ENCODE assay signal across 7 cellular contexts in genomic region chr17:77437017-77437416, GRCh38.
DNase-seq lines count a peak whose midpoint lies in the region; ATAC-seq and TF ChIP-seq lines count a peak whose summit lies in the region.

No MANE protein-coding gene starts in this region.

- peaks cover 0 to 5% of the 10 kb centered on the region in 2 experiments; a peak in 1 of 3 replicates for H3K36me3 ChIP-seq in HEK293 (ENCODE audit: control insufficient read depth in 2 of 2, insufficient read depth in 1 of 2, low read length in 2 of 2)
- peaks cover 29% of the 10 kb centered on the region for H3K36me3 ChIP-seq in NT2/D1 (ENCODE audit: insufficient read depth, insufficient read length, low read length)
- no peaks in the 10 kb centered on the region for H3K36me3 ChIP-seq in effector memory CD4-positive, alpha-beta T cell (ENCODE audit: control insufficient read depth, insufficient read depth, low read length)

- DNase-seq in NT2/D1 (ENCODE audit: low read depth, low spot score) (no peak), pons (ENCODE audit: low spot score) (peak; percentile 52), ureter (ENCODE audit: low spot score) (no peak)
- no peak for DNase-seq in effector memory CD4-positive, alpha-beta T cell

- H3K4me3 ChIP-seq in HEK293 (ENCODE audit: low read depth, low read length) = no peak overlapping the region
- H3K4me3 ChIP-seq in NT2/D1 (ENCODE audit: insufficient read length, low read depth) = no peak overlapping the region
- H3K4me3 ChIP-seq in effector memory CD4-positive, alpha-beta T cell (ENCODE audit: insufficient read depth, low read depth, low read length, poor library complexity, severe bottlenecking) = peak overlapping the region; percentile 31

- ATAC-seq in HG02973 (IDR thresholded peaks at IDR 0.05; ENCODE audit: unreplicated experiment) = no peak
- no peak for ATAC-seq in GM18858 (IDR thresholded peaks at IDR 0.05; ENCODE audit: unreplicated experiment)

- no peak for TF ChIP-seq CTCF in HEK293 (tag by site-specific recombination; IDR thresholded peaks at IDR 0.05)

- peaks cover 19% of the 10 kb centered on the region for H3K4me1 ChIP-seq in HEK293 (ENCODE audit: control insufficient read depth, insufficient read depth, low read length)
- H3K4me1 ChIP-seq in NT2/D1 (ENCODE audit: insufficient read depth, insufficient read length) = peaks cover 71% of the 10 kb centered on the region
- H3K4me1 ChIP-seq in effector memory CD4-positive, alpha-beta T cell (ENCODE audit: control insufficient read depth, insufficient read depth, low read length, poor library complexity, severe bottlenecking) = peaks cover 97% of the 10 kb centered on the region

- POLR2A ChIA-PET in HEK293 (lab: Yijun Ruan, JAX) = no interaction called here

- H3K27me3 ChIP-seq in NT2/D1 (ENCODE audit: insufficient read depth, insufficient read length) = no peaks in the 10 kb centered on the region
- H3K27me3 ChIP-seq in effector memory CD4-positive, alpha-beta T cell (replicated peaks; ENCODE audit: control insufficient read depth, insufficient read depth, low read length, poor library complexity, severe bottlenecking) = no peaks in the 10 kb centered on the region

- H3K9ac ChIP-seq in NT2/D1 (ENCODE audit: insufficient read length, low read depth) = peak overlapping the region; percentile 12

- no peaks in the 10 kb centered on the region for H3K9me3 ChIP-seq in HEK293 (ENCODE audit: control insufficient read depth, insufficient read depth, low read depth, low read length)
- no peaks in the 10 kb centered on the region for H3K9me3 ChIP-seq in NT2/D1 (ENCODE audit: insufficient read depth, low read length)
- no peaks in the 10 kb centered on the region for H3K9me3 ChIP-seq in effector memory CD4-positive, alpha-beta T cell (ENCODE audit: control insufficient read depth, low read length)

- CTCF ChIA-PET in HEK293 (lab: Yijun Ruan, JAX) = interaction anchor here (0.6 to 1.6 kb wide), 6 partner anchors 8 to 384 kb away, joined by 3 to 8 read pairs (median 3); no protein-coding TSS in a partner anchor

- H3K27ac ChIP-seq in HEK293 (ENCODE audit: extremely low read depth, low read depth, low read length) = no peak overlapping the region; the same call in 1 of the 2 replicates
- H3K27ac ChIP-seq in effector memory CD4-positive, alpha-beta T cell (ENCODE audit: insufficient read depth, low read length, poor library complexity, severe bottlenecking) = peak overlapping the region; percentile 95

TF ChIP-seq in HEK293, 187 proteins besides CTCF, POLR2A, EP300 and RAD21:
- TF ChIP-seq ZNF692 (tag by site-specific recombination; IDR thresholded peaks at IDR 0.05) (peak; percentile 62; the same call in 1 of the 2 replicates), ZNF561 (tag by site-specific recombination; IDR thresholded peaks at IDR 0.05; ENCODE audit: borderline replicate concordance) (no peak), GLIS1 (tag by site-specific recombination; IDR thresholded peaks at IDR 0.05) (peak; percentile 57), ZBTB48 (tag by site-specific recombination; IDR thresholded peaks at IDR 0.05) (no peak), ZFHX2 (tag by site-specific recombination; conservative IDR thresholded peaks at IDR 0.05) (peak; percentile 51), EGR2 (tag by site-specific recombination; IDR thresholded peaks at IDR 0.05; ENCODE audit: low read depth) (peak; percentile 20; the same call in 1 of the 2 replicates), KLF1 (tag by site-specific recombination; IDR thresholded peaks at IDR 0.05) (peak; percentile 33), ZBTB8A (tag by site-specific recombination; IDR thresholded peaks at IDR 0.05) (peak; percentile 19; the same call in 1 of the 2 replicates), ZIC2 (tag by site-specific recombination; IDR thresholded peaks at IDR 0.05) (peak; percentile 100)
- TF ChIP-seq, protein P1, sequence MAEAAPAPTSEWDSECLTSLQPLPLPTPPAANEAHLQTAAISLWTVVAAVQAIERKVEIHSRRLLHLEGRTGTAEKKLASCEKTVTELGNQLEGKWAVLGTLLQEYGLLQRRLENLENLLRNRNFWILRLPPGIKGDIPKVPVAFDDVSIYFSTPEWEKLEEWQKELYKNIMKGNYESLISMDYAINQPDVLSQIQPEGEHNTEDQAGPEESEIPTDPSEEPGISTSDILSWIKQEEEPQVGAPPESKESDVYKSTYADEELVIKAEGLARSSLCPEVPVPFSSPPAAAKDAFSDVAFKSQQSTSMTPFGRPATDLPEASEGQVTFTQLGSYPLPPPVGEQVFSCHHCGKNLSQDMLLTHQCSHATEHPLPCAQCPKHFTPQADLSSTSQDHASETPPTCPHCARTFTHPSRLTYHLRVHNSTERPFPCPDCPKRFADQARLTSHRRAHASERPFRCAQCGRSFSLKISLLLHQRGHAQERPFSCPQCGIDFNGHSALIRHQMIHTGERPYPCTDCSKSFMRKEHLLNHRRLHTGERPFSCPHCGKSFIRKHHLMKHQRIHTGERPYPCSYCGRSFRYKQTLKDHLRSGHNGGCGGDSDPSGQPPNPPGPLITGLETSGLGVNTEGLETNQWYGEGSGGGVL (tag by site-specific recombination; IDR thresholded peaks at IDR 0.05) = peak; percentile 23; the same call in 1 of the 2 replicates
